In genomic region chr11:26909429-26910009, GRCh38 we compare ENCODE assay signal across 30 cellular contexts.
"Had no signal": no experiment of that assay in that cellular context is flagged by ENCODE, and none has a peak within 500 bp of the region (broad histone marks: within the 10 kb centered on the region; RNA-seq: fewer than 3 reads in every experiment).

No MANE protein-coding gene starts in this region.

- H3K4me3 Mint-ChIP-seq: activated CD4-positive, alpha-beta memory T cell treated with anti-CD3 and anti-CD28 coated beads for 36 hours; activated CD4-positive, alpha-beta T cell treated with anti-CD3 and anti-CD28 coated beads for 36 hours; activated CD4-positive, alpha-beta T cell treated with anti-CD3 and anti-CD28 coated beads, Interleukin-2, amount 10 ng/mL, durations not matched to agents 24 days and 14 days; activated CD8-positive, alpha-beta memory T cell treated with anti-CD3 and anti-CD28 coated beads, Interleukin-2, amount 10 ng/mL, durations not matched to agents 7 days and 5 days; activated CD8-positive, alpha-beta T cell treated with anti-CD3 and anti-CD28 coated beads, Interleukin-2, amount 10 ng/mL, durations not matched to agents 7 days and 5 days; activated naive CD4-positive, alpha-beta T cell treated with anti-CD3 and anti-CD28 coated beads for 36 hours; activated naive CD4-positive, alpha-beta T cell treated with anti-CD3 and anti-CD28 coated beads, Interleukin-2, amount 50 U/mL, for 24 hours; activated naive CD8-positive, alpha-beta T cell treated with anti-CD3 and anti-CD28 coated beads for 36 hours; activated naive CD8-positive, alpha-beta T cell treated with anti-CD3 and anti-CD28 coated beads, Interleukin-2, amount 50 U/mL, for 24 hours; activated T-helper 1 cell treated with anti-CD3 and anti-CD28 coated beads, Interleukin-12 subunit alpha, Interleukin-12 subunit beta, Interleukin-2, Interleukin-4 antibody, amounts not matched to agents 30 ng/mL and 10 ng/mL and 1 ng/mL, durations not matched to agents 14 hours and 24 hours and 36 hours had no signal

- H3K27ac ChIP-seq: adrenal gland, body of pancreas, epithelial cell of prostate had no signal

- H3K27ac Mint-ChIP-seq: activated CD4-positive, alpha-beta memory T cell treated with anti-CD3 and anti-CD28 coated beads for 36 hours; activated CD4-positive, alpha-beta T cell treated with anti-CD3 and anti-CD28 coated beads for 36 hours; activated CD4-positive, alpha-beta T cell treated with anti-CD3 and anti-CD28 coated beads, Interleukin-2, amount 10 ng/mL, durations not matched to agents 24 days and 14 days; activated CD8-positive, alpha-beta memory T cell treated with anti-CD3 and anti-CD28 coated beads, Interleukin-2, amount 10 ng/mL, durations not matched to agents 7 days and 5 days; activated CD8-positive, alpha-beta T cell treated with anti-CD3 and anti-CD28 coated beads, Interleukin-2, amount 10 ng/mL, durations not matched to agents 7 days and 5 days; activated naive CD4-positive, alpha-beta T cell treated with anti-CD3 and anti-CD28 coated beads for 36 hours; activated naive CD4-positive, alpha-beta T cell treated with anti-CD3 and anti-CD28 coated beads, Interleukin-2, amount 50 U/mL, for 24 hours; activated naive CD8-positive, alpha-beta T cell treated with anti-CD3 and anti-CD28 coated beads for 36 hours; activated naive CD8-positive, alpha-beta T cell treated with anti-CD3 and anti-CD28 coated beads, Interleukin-2, amount 50 U/mL, for 24 hours; activated T-helper 1 cell treated with anti-CD3 and anti-CD28 coated beads, Interleukin-12 subunit alpha, Interleukin-12 subunit beta, Interleukin-2, Interleukin-4 antibody, amounts not matched to agents 30 ng/mL and 10 ng/mL and 1 ng/mL, durations not matched to agents 14 hours and 24 hours and 36 hours; activated T-helper 2 cell treated with anti-CD3 and anti-CD28 coated beads, Interferon-gamma antibody, Interleukin-2, Interleukin-4, amounts not matched to agents 10 μg/mL and 5 μg/mL and 100 μg/mL, durations not matched to agents 14 hours and 24 hours and 36 hours had no signal

- H3K27me3 ChIP-seq: adrenal gland, body of pancreas had no signal

- H3K9me3 Mint-ChIP-seq: activated CD4-positive, alpha-beta T cell treated with anti-CD3 and anti-CD28 coated beads, Interleukin-2, amount 10 ng/mL, durations not matched to agents 24 days and 14 days; activated naive CD4-positive, alpha-beta T cell treated with anti-CD3 and anti-CD28 coated beads, Interleukin-2, amount 50 U/mL, for 24 hours; activated naive CD8-positive, alpha-beta T cell treated with anti-CD3 and anti-CD28 coated beads, Interleukin-2, amount 50 U/mL, for 24 hours had no signal

- H3K36me3 ChIP-seq: adrenal gland had no signal

- H3K4me1 Mint-ChIP-seq: activated CD4-positive, alpha-beta T cell treated with anti-CD3 and anti-CD28 coated beads for 36 hours; activated CD4-positive, alpha-beta T cell treated with anti-CD3 and anti-CD28 coated beads, Interleukin-2, amount 10 ng/mL, durations not matched to agents 24 days and 14 days; activated CD8-positive, alpha-beta memory T cell treated with anti-CD3 and anti-CD28 coated beads, Interleukin-2, amount 10 ng/mL, durations not matched to agents 7 days and 5 days; activated naive CD4-positive, alpha-beta T cell treated with anti-CD3 and anti-CD28 coated beads, Interleukin-2, amount 50 U/mL, for 24 hours; activated naive CD8-positive, alpha-beta T cell treated with anti-CD3 and anti-CD28 coated beads for 36 hours; activated naive CD8-positive, alpha-beta T cell treated with anti-CD3 and anti-CD28 coated beads, Interleukin-2, amount 50 U/mL, for 24 hours had no signal

- DNase-seq: activated CD4-positive, alpha-beta memory T cell treated with anti-CD3 and anti-CD28 coated beads for 36 hours; activated CD4-positive, alpha-beta T cell treated with anti-CD3 and anti-CD28 coated beads for 36 hours; activated CD4-positive, alpha-beta T cell treated with anti-CD3 and anti-CD28 coated beads, Interleukin-2, amount 10 ng/mL, durations not matched to agents 24 days and 14 days; activated CD4-positive, CD25-positive, alpha-beta regulatory T cell; activated CD4-positive, CD25-positive, alpha-beta regulatory T cell treated with anti-CD3 and anti-CD28 coated beads, Interleukin-2, amount 50 U/mL, for 72 hours; activated CD8-positive, alpha-beta memory T cell treated with anti-CD3 and anti-CD28 coated beads, Interleukin-2, amount 10 ng/mL, durations not matched to agents 7 days and 5 days; activated CD8-positive, alpha-beta memory T cell treated with anti-CD3 and anti-CD28 coated beads, Interleukin-2, amount 50 U/mL, for 4 hours; activated CD8-positive, alpha-beta T cell treated with anti-CD3 and anti-CD28 coated beads, Interleukin-2, amount 10 ng/mL, durations not matched to agents 7 days and 5 days; activated effector memory CD4-positive, alpha-beta T cell treated with anti-CD3 and anti-CD28 coated beads, Interleukin-2, amount 50 U/mL, for 16 hours; activated naive CD4-positive, alpha-beta T cell treated with anti-CD3 and anti-CD28 coated beads for 36 hours; activated naive CD8-positive, alpha-beta T cell treated with anti-CD3 and anti-CD28 coated beads for 36 hours; activated naive CD8-positive, alpha-beta T cell treated with anti-CD3 and anti-CD28 coated beads, Interleukin-2, amount 50 U/mL, for 24 hours; activated T-cell treated with anti-CD3 and anti-CD28 coated beads, Interleukin-2, amount 50 U/mL, for 1 hour; activated T-cell treated with anti-CD3 and anti-CD28 coated beads, Interleukin-2, amount 50 U/mL, for 48 hours; adrenal gland; amygdala; aorta; body of pancreas; caudate nucleus; cortex of kidney; dermis blood vessel endothelial cell; effector CD4-positive, alpha-beta T cell; foreskin fibroblast; glutamatergic neuron; T-helper 2 cell had no signal

- H3K4me1 ChIP-seq: adrenal gland had no signal

- ATAC-seq: activated CD4-positive, alpha-beta T cell treated with anti-CD3 and anti-CD28 coated beads for 36 hours; activated CD8-positive, alpha-beta memory T cell treated with anti-CD3 and anti-CD28 coated beads, Interleukin-2, amount 10 ng/mL, durations not matched to agents 7 days and 5 days; activated CD8-positive, alpha-beta T cell treated with anti-CD3 and anti-CD28 coated beads, Interleukin-2, amount 10 ng/mL, durations not matched to agents 7 days and 5 days; activated naive CD8-positive, alpha-beta T cell treated with anti-CD3 and anti-CD28 coated beads, Interleukin-2, amount 50 U/mL, for 24 hours; body of pancreas; esophagus mucosa had no signal

- H3K9me3 ChIP-seq: adrenal gland, body of pancreas had no signal

- H3K36me3 Mint-ChIP-seq: activated CD4-positive, alpha-beta memory T cell treated with anti-CD3 and anti-CD28 coated beads for 36 hours; activated CD8-positive, alpha-beta memory T cell treated with anti-CD3 and anti-CD28 coated beads, Interleukin-2, amount 10 ng/mL, durations not matched to agents 7 days and 5 days; activated naive CD4-positive, alpha-beta T cell treated with anti-CD3 and anti-CD28 coated beads, Interleukin-2, amount 50 U/mL, for 24 hours; activated naive CD8-positive, alpha-beta T cell treated with anti-CD3 and anti-CD28 coated beads for 36 hours had no signal

- H3K27me3 Mint-ChIP-seq: activated CD4-positive, alpha-beta memory T cell treated with anti-CD3 and anti-CD28 coated beads for 36 hours; activated CD4-positive, alpha-beta T cell treated with anti-CD3 and anti-CD28 coated beads for 36 hours; activated CD4-positive, alpha-beta T cell treated with anti-CD3 and anti-CD28 coated beads, Interleukin-2, amount 10 ng/mL, durations not matched to agents 24 days and 14 days; activated CD8-positive, alpha-beta memory T cell treated with anti-CD3 and anti-CD28 coated beads, Interleukin-2, amount 10 ng/mL, durations not matched to agents 7 days and 5 days; activated naive CD4-positive, alpha-beta T cell treated with anti-CD3 and anti-CD28 coated beads, Interleukin-2, amount 50 U/mL, for 24 hours; activated naive CD8-positive, alpha-beta T cell treated with anti-CD3 and anti-CD28 coated beads for 36 hours; activated naive CD8-positive, alpha-beta T cell treated with anti-CD3 and anti-CD28 coated beads, Interleukin-2, amount 50 U/mL, for 24 hours had no signal

- H3K4me3 ChIP-seq: adrenal gland, body of pancreas had no signal
